In the genomic region with DNA sequence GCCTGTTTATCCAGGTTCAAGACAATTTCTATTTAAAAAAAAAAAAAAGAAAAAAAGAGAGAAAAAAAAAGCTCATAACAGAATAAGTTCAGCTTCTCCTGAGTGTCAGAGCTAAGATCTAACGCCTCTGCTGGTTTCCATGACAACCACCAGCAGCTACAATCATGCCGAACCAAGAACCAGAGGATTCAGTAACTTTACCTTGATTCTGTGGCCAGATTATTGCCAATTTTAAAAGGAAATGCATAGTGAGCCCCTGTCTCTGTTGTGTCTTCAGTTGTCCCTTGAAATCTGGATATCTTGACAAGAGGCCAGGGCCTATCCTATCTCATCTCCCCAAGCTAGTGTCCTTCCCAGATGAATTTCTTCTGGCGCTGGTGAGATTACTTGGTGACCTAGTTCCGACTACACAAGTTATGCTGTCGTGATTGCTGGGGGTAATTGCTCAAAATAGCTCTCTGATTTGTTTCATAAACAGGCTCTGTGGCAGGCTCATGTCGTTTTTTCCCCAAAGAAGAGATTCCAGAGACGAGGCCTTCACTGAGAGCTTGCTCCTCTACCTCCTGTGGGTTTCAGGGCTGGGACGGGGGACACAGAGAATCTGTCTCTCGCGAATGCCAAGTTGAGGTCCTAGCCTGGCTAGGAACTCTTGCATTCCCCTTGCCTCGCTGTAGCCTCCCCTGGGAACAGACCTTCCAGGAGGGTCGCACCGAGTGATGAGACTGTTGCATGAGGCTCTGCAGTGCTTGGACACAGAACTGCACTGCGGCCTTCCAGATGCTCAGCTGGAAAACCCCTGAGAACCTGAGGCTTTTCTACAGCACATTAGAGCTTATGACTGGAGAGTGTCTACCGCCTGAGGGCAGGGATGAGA, we compare ENCODE assay signal across 1 cellular context.
TF ChIP-seq lines count a peak whose summit lies in the region.

No MANE protein-coding gene starts in this region.

TF ChIP-seq in H1, 55 proteins besides CTCF, POLR2A, EP300 and RAD21:
- no peak for TF ChIP-seq BRCA1 (IDR thresholded peaks at IDR 0.05; ENCODE audit: low read depth, low read length)
